ENCODE assay signal across 26 cellular contexts in the genomic region with DNA sequence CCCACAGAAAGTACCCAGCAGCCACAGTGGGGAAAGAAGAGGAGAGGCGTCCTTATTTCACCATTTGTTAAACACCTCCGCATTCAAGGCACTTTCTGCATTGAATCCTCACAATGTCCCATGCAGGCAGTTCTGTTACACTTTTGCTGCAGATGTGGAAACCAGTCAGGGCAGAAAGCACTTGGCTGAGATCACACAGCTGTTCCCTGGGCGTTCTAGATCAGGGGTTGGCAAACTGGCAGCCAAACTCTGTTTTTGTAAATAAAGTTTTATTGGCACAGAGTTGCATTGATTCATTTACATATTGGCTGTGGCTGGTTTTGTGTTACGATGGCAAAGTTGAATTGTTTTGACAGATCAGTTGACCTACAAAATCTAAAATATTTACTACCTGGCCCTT. TPM values are rescaled to one million over a fixed set of nuclear protein-coding genes. Genes with fewer than 3 reads are reported as not detected.
"Had no signal": no experiment of that assay in that cellular context is flagged by ENCODE, and none has a peak within 500 bp of the region (broad histone marks: within the 10 kb centered on the region; RNA-seq: fewer than 3 reads in every experiment).

No MANE protein-coding gene starts in this region.

- H3K36me3 ChIP-seq: lower lobe of right lung, neural progenitor cell, transverse colon had no signal

- H3K9me3 ChIP-seq: lower lobe of right lung, mucosa of descending colon, transverse colon had no signal

- H3K27me3 ChIP-seq: neural progenitor cell had no signal

- H3K9ac ChIP-seq: neural progenitor cell had no signal

- H3K36me3 Mint-ChIP-seq: neural progenitor cell; stimulated activated naive B cell treated with anti-CD40 and anti-IgM and Interleukin-4, amounts not matched to agents 10 μg/mL and 1 μg/mL and 100 μg/mL, for 72 hours had no signal

- H3K9me3 Mint-ChIP-seq: activated naive CD8-positive, alpha-beta T cell treated with anti-CD3 and anti-CD28 coated beads, Interleukin-2, amount 50 U/mL, for 24 hours; activated T-helper 1 cell treated with anti-CD3 and anti-CD28 coated beads, Interleukin-12 subunit alpha, Interleukin-12 subunit beta, Interleukin-2, Interleukin-4 antibody, amounts not matched to agents 30 ng/mL and 10 ng/mL and 1 ng/mL, durations not matched to agents 14 hours and 24 hours and 36 hours; neural progenitor cell had no signal

- H3K27ac ChIP-seq: lower lobe of right lung, neural progenitor cell, transverse colon had no signal

- DNase-seq: activated CD4-positive, alpha-beta T cell treated with anti-CD3 and anti-CD28 coated beads for 1 hour; activated CD4-positive, alpha-beta T cell treated with anti-CD3 and anti-CD28 coated beads, Interleukin-2, amount 50 U/mL, for 1 hour; activated CD8-positive, alpha-beta T cell treated with anti-CD3 and anti-CD28 coated beads, Interleukin-2, amount 10 ng/mL, durations not matched to agents 7 days and 5 days; activated gamma-delta T cell; activated naive CD4-positive, alpha-beta T cell treated with anti-CD3 and anti-CD28 coated beads, Interleukin-2, amount 50 U/mL, for 16 hours; activated naive CD8-positive, alpha-beta T cell treated with anti-CD3 and anti-CD28 coated beads, Interleukin-2, amount 50 U/mL, for 24 hours; effector memory CD4-positive, alpha-beta T cell; foreskin melanocyte; lower lobe of right lung; mucosa of descending colon; small intestine; stimulated activated CD4-positive, alpha-beta T cell treated with anti-CD3 and anti-CD28 coated beads, Interleukin-15, amount 100 ng/mL, for 24 hours; stimulated activated CD4-positive, alpha-beta T cell treated with anti-CD3 and anti-CD28 coated beads, Interleukin-2, amount 100 ng/mL, for 48 hours; stimulated activated CD8-positive, alpha-beta memory T cell treated with anti-CD3 and anti-CD28 coated beads, Interleukin-4, amount 100 ng/mL, for 48 hours; stimulated activated naive B cell treated with anti-CD40 and anti-IgM and Interleukin-4, amounts not matched to agents 10 μg/mL and 1 μg/mL and 100 μg/mL, for 72 hours; transverse colon had no signal

- H3K4me1 Mint-ChIP-seq: activated naive CD8-positive, alpha-beta T cell treated with anti-CD3 and anti-CD28 coated beads, Interleukin-2, amount 50 U/mL, for 24 hours had no signal

- H3K4me3 Mint-ChIP-seq: activated CD8-positive, alpha-beta T cell treated with anti-CD3 and anti-CD28 coated beads, Interleukin-2, amount 10 ng/mL, durations not matched to agents 7 days and 5 days; activated naive CD8-positive, alpha-beta T cell treated with anti-CD3 and anti-CD28 coated beads, Interleukin-2, amount 50 U/mL, for 24 hours; activated T-helper 1 cell treated with anti-CD3 and anti-CD28 coated beads, Interleukin-12 subunit alpha, Interleukin-12 subunit beta, Interleukin-2, Interleukin-4 antibody, amounts not matched to agents 30 ng/mL and 10 ng/mL and 1 ng/mL, durations not matched to agents 14 hours and 24 hours and 36 hours; neural progenitor cell; stimulated activated naive B cell treated with anti-CD40 and anti-IgM and Interleukin-4, amounts not matched to agents 10 μg/mL and 1 μg/mL and 100 μg/mL, for 72 hours had no signal

- H3K4me1 ChIP-seq: lower lobe of right lung had no signal

- H3K27ac Mint-ChIP-seq: activated CD8-positive, alpha-beta T cell treated with anti-CD3 and anti-CD28 coated beads, Interleukin-2, amount 10 ng/mL, durations not matched to agents 7 days and 5 days; activated naive CD8-positive, alpha-beta T cell treated with anti-CD3 and anti-CD28 coated beads, Interleukin-2, amount 50 U/mL, for 24 hours; activated T-helper 1 cell treated with anti-CD3 and anti-CD28 coated beads, Interleukin-12 subunit alpha, Interleukin-12 subunit beta, Interleukin-2, Interleukin-4 antibody, amounts not matched to agents 30 ng/mL and 10 ng/mL and 1 ng/mL, durations not matched to agents 14 hours and 24 hours and 36 hours had no signal

- H3K4me3 ChIP-seq: lower lobe of right lung, mucosa of descending colon, neural progenitor cell, transverse colon had no signal

RNA-seq across cellular contexts. Expression of gene FOXN4, which starts 20.1 kb away (rescaled TPM):
- total RNA-seq: activated CD8-positive, alpha-beta T cell treated with anti-CD3 and anti-CD28 coated beads, Interleukin-2, amount 10 ng/mL, durations not matched to agents 7 days and 5 days; activated T-helper 1 cell treated with anti-CD3 and anti-CD28 coated beads, Interleukin-12 subunit alpha, Interleukin-12 subunit beta, Interleukin-2, Interleukin-4 antibody, amounts not matched to agents 30 ng/mL and 10 ng/mL and 1 ng/mL, durations not matched to agents 14 hours and 24 hours and 36 hours; cardiac septum; dermis microvascular lymphatic vessel endothelial cell; esophagus mucosa; kidney; lower lobe of right lung; omental fat pad; posterior vena cava; renal cortical epithelial cell; sciatic nerve; transverse colon had no signal
- polyA plus RNA-seq: small intestine had no signal

RNA-seq across cellular contexts. Expression of gene MYO1H, which starts 58.7 kb away (rescaled TPM):
- total RNA-seq: activated CD8-positive, alpha-beta T cell treated with anti-CD3 and anti-CD28 coated beads, Interleukin-2, amount 10 ng/mL, durations not matched to agents 7 days and 5 days; activated T-helper 1 cell treated with anti-CD3 and anti-CD28 coated beads, Interleukin-12 subunit alpha, Interleukin-12 subunit beta, Interleukin-2, Interleukin-4 antibody, amounts not matched to agents 30 ng/mL and 10 ng/mL and 1 ng/mL, durations not matched to agents 14 hours and 24 hours and 36 hours; cardiac septum; dermis microvascular lymphatic vessel endothelial cell; kidney; posterior vena cava; renal cortical epithelial cell; sciatic nerve; transverse colon had no signal
- polyA plus RNA-seq: small intestine had no signal
